9 cellular contexts compared by ENCODE assay signal in genomic region chr19:43820098-43820860, GRCh38. TPM values are rescaled to one million over a fixed set of nuclear protein-coding genes. Genes with fewer than 3 reads are reported as not detected.
DNase-seq lines count a peak whose midpoint lies in the region; ATAC-seq and TF ChIP-seq lines count a peak whose summit lies in the region.
"Had no signal": no experiment of that assay in that cellular context is flagged by ENCODE, and none has a peak within 500 bp of the region (broad histone marks: within the 10 kb centered on the region; RNA-seq: fewer than 3 reads in every experiment).

No MANE protein-coding gene starts in this region.

- DNase-seq in GM13977 (ENCODE audit: low spot score), result peak; percentile 19
- DNase-seq in activated T-cell treated with anti-CD3 and anti-CD28 coated beads, Interleukin-2, amount 50 U/mL, for 72 hours, result peak; percentile 20 to 22
- DNase-seq in foreskin melanocyte, result peak; percentile 22
- peak; percentile 41 to 51 for DNase-seq in psoas muscle
- no peak for DNase-seq in A172 (ENCODE audit: low spot score)
- DNase-seq in NCI-H2081 treated with DMSO at 0.1 percent for 48 hours (lab: John Stamatoyannopoulos, UW), result no peak
- no peak for DNase-seq in mesenteric fat pad (ENCODE audit: low spot score)

- H3K27me3 Mint-ChIP-seq in activated T-cell treated with anti-CD3 and anti-CD28 coated beads, Interleukin-2, amount 50 U/mL, for 72 hours (ENCODE audit: low read depth), result peaks cover 33% of the 10 kb centered on the region

- peaks cover 6 to 10% of the 10 kb centered on the region in 2 donors for H3K9me3 Mint-ChIP-seq in activated T-cell treated with anti-CD3 and anti-CD28 coated beads, Interleukin-2, amount 50 U/mL, for 72 hours

- H3K27ac ChIP-seq in psoas muscle, result no peak overlapping the region
- H3K27ac ChIP-seq: KMS-11 had no signal

- peak; percentile 67 to 74 for ATAC-seq in activated T-cell treated with anti-CD3 and anti-CD28 coated beads, Interleukin-2, amount 50 U/mL, for 72 hours (replicated peaks in 1 of 2)
- ATAC-seq in psoas muscle (no peak), GM21786 (IDR thresholded peaks at IDR 0.05; ENCODE audit: unreplicated experiment) (no peak)

- H3K9me3 ChIP-seq in psoas muscle, result peaks cover 3% of the 10 kb centered on the region

- no peak for TF ChIP-seq CTCF in GM13977 (IDR thresholded peaks at IDR 0.05; ENCODE audit: extremely low read depth, insufficient read depth, missing control alignments)
- TF ChIP-seq CTCF in psoas muscle (IDR thresholded peaks at IDR 0.05), result no peak

- H3K4me1 Mint-ChIP-seq in activated T-cell treated with anti-CD3 and anti-CD28 coated beads, Interleukin-2, amount 50 U/mL, for 72 hours (ENCODE audit: low read depth), result peaks cover 13% of the 10 kb centered on the region

- no peaks in the 10 kb centered on the region for H3K4me1 ChIP-seq in psoas muscle

- H3K4me3 Mint-ChIP-seq in activated T-cell treated with anti-CD3 and anti-CD28 coated beads, Interleukin-2, amount 50 U/mL, for 72 hours, result peak overlapping the region; percentile 84 to 93

- H3K27me3 ChIP-seq in psoas muscle (ENCODE audit: insufficient read depth in 3 of 3, low read length in 2 of 3), result peaks cover 0 to 19% (median 10%) of the 10 kb centered on the region in 3 donors

- H3K4me3 ChIP-seq in psoas muscle, result peak overlapping the region; percentile 61

- no peak overlapping the region for H3K27ac Mint-ChIP-seq in activated T-cell treated with anti-CD3 and anti-CD28 coated beads, Interleukin-2, amount 50 U/mL, for 72 hours

- in situ Hi-C loops in GM13977 (cut with MboI; ENCODE audit: low pct_unique_long_range_greater_than_20kb, low sequenced_read_pairs, unreplicated experiment), result no loop called here

- intact Hi-C loops in psoas muscle (cut with DNase I), result no loop called here

- H3K36me3 Mint-ChIP-seq in activated T-cell treated with anti-CD3 and anti-CD28 coated beads, Interleukin-2, amount 50 U/mL, for 72 hours (ENCODE audit: insufficient read depth in 2 of 2), result peaks cover 5 to 8% of the 10 kb centered on the region in 2 donors

- H3K36me3 ChIP-seq in psoas muscle (ENCODE audit: insufficient read depth in 1 of 2, low read depth in 1 of 2), result no peaks in the 10 kb centered on the region

- WGBS in psoas muscle, 3 donors, result 9 to 12% (median 12%) methylated on average over 47 of the region's 47 CpGs

RNA-seq across cellular contexts. Expression of gene ZNF283, which starts 6.8 kb away (rescaled TPM):
- 1 to 10 TPM; 6.9 to 7.3 TPM for total RNA-seq in activated T-cell treated with anti-CD3 and anti-CD28 coated beads, Interleukin-2, amount 50 U/mL, for 72 hours
- total RNA-seq in psoas muscle (1 to 10 TPM; 3.1 to 8.7 (median 4.6) TPM), mesenteric fat pad (8.2 TPM)
- 1 to 10 TPM in 2 of 3 donors, under 1 TPM in 1; 0.79 to 7.8 (median 1.0) TPM for polyA plus RNA-seq in psoas muscle
- total RNA-seq in A172 (2014; rRNA removed; shearing (Covaris generic)), result 4.7 and 5.2 TPM in 2 replicates

RNA-seq across cellular contexts. Expression of gene LYPD5, which starts 18.0 kb away (rescaled TPM):
- 1 to 10 TPM in 1 of 2 donors, under 1 TPM in 1; 0.21 to 1.1 TPM for total RNA-seq in activated T-cell treated with anti-CD3 and anti-CD28 coated beads, Interleukin-2, amount 50 U/mL, for 72 hours
- total RNA-seq in psoas muscle (under 1 TPM; 0.23 to 0.79 (median 0.58) TPM), mesenteric fat pad (2.0 TPM)
- under 1 TPM; 0.22 to 0.27 (median 0.26) TPM for polyA plus RNA-seq in psoas muscle
- 0.31 TPM in 1 of 2 replicates, not detected in the other for total RNA-seq in A172 (2014; rRNA removed; shearing (Covaris generic))

RNA-seq across cellular contexts. Expression of gene KCNN4, which starts 39.5 kb away (rescaled TPM):
- 100 to 1,000 TPM in 1 of 2 donors, 10 to 100 TPM in 1; 91.6 to 118 TPM for total RNA-seq in activated T-cell treated with anti-CD3 and anti-CD28 coated beads, Interleukin-2, amount 50 U/mL, for 72 hours
- total RNA-seq in psoas muscle, result under 1 TPM; 0.26 to 0.89 (median 0.40) TPM
- polyA plus RNA-seq in psoas muscle, result under 1 TPM; 0.09 to 0.43 (median 0.21) TPM
- total RNA-seq in A172 (2014; rRNA removed; shearing (Covaris generic)), result 57.6 and 68.6 TPM in 2 replicates
- total RNA-seq in mesenteric fat pad, result 3.1 TPM

Comparison
In these comparisons a context has a peak if more than half of its experiments do, and no peak if none do; other contexts are left out.
1. DNase-seq: peak in GM13977 (single experiment), activated T-cell treated with anti-CD3 and anti-CD28 coated beads, Interleukin-2, amount 50 U/mL, for 72 hours (2 of 2), foreskin melanocyte (single experiment) and psoas muscle (2 of 2); none in A172 (single experiment), NCI-H2081 treated with DMSO at 0.1 percent for 48 hours (single experiment) and mesenteric fat pad (single experiment).
2. ATAC-seq: peak in activated T-cell treated with anti-CD3 and anti-CD28 coated beads, Interleukin-2, amount 50 U/mL, for 72 hours (2 of 2); none in psoas muscle (0 of 4) and GM21786 (single experiment).
3. RNA of gene KCNN4, which starts 39.5 kb away (total RNA-seq): 91.6 to 118 TPM in activated T-cell treated with anti-CD3 and anti-CD28 coated beads, Interleukin-2, amount 50 U/mL, for 72 hours and 57.6 to 68.6 TPM in A172; 3.1 TPM in mesenteric fat pad (single experiment) and 0.26 to 0.89 TPM in psoas muscle; every median in the first group is over 10 times any median in the second.